15 cellular contexts compared by ENCODE assay signal in the genomic region with DNA sequence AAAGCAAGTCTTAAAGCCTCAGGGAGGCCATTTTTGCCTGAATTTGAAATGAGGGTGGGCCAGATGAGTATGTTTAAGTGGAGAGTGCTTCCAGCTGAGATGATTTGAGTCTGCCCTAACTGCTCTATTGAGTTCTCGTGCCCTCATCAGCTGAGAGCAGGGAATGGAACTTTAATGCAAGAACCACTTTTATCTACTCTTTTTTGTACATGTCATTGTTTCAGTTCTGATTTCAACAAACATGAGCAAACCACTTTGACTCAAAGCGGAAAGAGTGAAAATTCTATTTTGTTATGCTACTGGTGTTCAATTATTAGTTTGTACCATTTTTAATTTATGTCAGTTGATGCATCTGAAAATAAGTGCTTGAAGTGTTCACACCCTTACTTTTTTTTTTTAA. TPM values are rescaled to one million over a fixed set of nuclear protein-coding genes. Genes with fewer than 3 reads are reported as not detected.
A peak's percentile ranks its signal among the peaks of the same experiment; 100 is the strongest.
DNase-seq lines count a peak whose midpoint lies in the region; ATAC-seq and TF ChIP-seq lines count a peak whose summit lies in the region.
"Had no signal": no experiment of that assay in that cellular context is flagged by ENCODE, and none has a peak within 500 bp of the region (broad histone marks: within the 10 kb centered on the region; RNA-seq: fewer than 3 reads in every experiment).

No MANE protein-coding gene starts in this region.

- TF ChIP-seq CTCF in progenitor cell of endocrine pancreas (IDR thresholded peaks at IDR 0.05; ENCODE audit: unreplicated experiment) (no peak), Calu3 (IDR thresholded peaks at IDR 0.05; ENCODE audit: unreplicated experiment) (no peak), SK-N-SH (IDR thresholded peaks at IDR 0.05) (no peak)

- H3K9me2 ChIP-seq in SK-N-SH: no peaks in the 10 kb centered on the region

- no peak overlapping the region for H3K27ac ChIP-seq in right cardiac atrium (ENCODE audit: low read length)
- no peak overlapping the region for H3K27ac ChIP-seq in SK-N-SH (ENCODE audit: low read depth in 2 of 2, low read length in 1 of 2)
- H3K27ac ChIP-seq: parathyroid adenoma had no signal

- H3K9me3 Mint-ChIP-seq in activated naive CD4-positive, alpha-beta T cell treated with anti-CD3 and anti-CD28 coated beads, Interleukin-2, amount 10 ng/mL, durations not matched to agents 7 days and 5 days: no peaks in the 10 kb centered on the region
- H3K9me3 Mint-ChIP-seq in progenitor cell of endocrine pancreas (ENCODE audit: low read depth) (no peaks in the 10 kb centered on the region), Calu3 (ENCODE audit: low read depth, unreplicated experiment) (no peaks in the 10 kb centered on the region)
- H3K9me3 Mint-ChIP-seq: type B pancreatic cell had no signal

- H3K27me3 ChIP-seq in right cardiac atrium (ENCODE audit: control insufficient read depth, insufficient read depth): no peaks in the 10 kb centered on the region
- H3K27me3 ChIP-seq in SK-N-SH (ENCODE audit: insufficient read depth): no peaks in the 10 kb centered on the region

- H3K9me3 ChIP-seq in right cardiac atrium (ENCODE audit: control insufficient read depth, low read length): no peaks in the 10 kb centered on the region
- H3K9me3 ChIP-seq in SK-N-SH: no peaks in the 10 kb centered on the region

- CTCF ChIA-PET in activated naive CD4-positive, alpha-beta T cell treated with anti-CD3 and anti-CD28 coated beads, Interleukin-2, amount 10 ng/mL, durations not matched to agents 7 days and 5 days (lab: Charles Lee): no interaction called here
- CTCF ChIA-PET in Calu3 (lab: Charles Lee) (no interaction called here), SK-N-SH (lab: Yijun Ruan, JAX) (no interaction called here)

- H3K36me3 ChIP-seq in SK-N-SH (replicated peaks in 1 of 2; ENCODE audit: control insufficient read depth in 1 of 2, insufficient read depth in 2 of 2, low read length in 1 of 2): peaks cover 3 to 29% of the 10 kb centered on the region in 2 experiments

- ATAC-seq in GM21529 (IDR thresholded peaks at IDR 0.05; ENCODE audit: unreplicated experiment): peak; percentile 90
- ATAC-seq in HG03342 (IDR thresholded peaks at IDR 0.05; ENCODE audit: unreplicated experiment): peak; percentile 51
- no peak for ATAC-seq in right cardiac atrium

- H3K27ac Mint-ChIP-seq in activated naive CD4-positive, alpha-beta T cell treated with anti-CD3 and anti-CD28 coated beads, Interleukin-2, amount 10 ng/mL, durations not matched to agents 7 days and 5 days: no peak overlapping the region
- H3K27ac Mint-ChIP-seq in progenitor cell of endocrine pancreas: peak overlapping the region; percentile 59
- H3K27ac Mint-ChIP-seq in Calu3 (ENCODE audit: unreplicated experiment): no peak overlapping the region
- H3K27ac Mint-ChIP-seq: type B pancreatic cell had no signal

- BruUV-seq in Calu3 (replicated peaks; lab: Mats Ljungman, UMichigan): no TSS peak

- H3K4me1 ChIP-seq in right cardiac atrium (ENCODE audit: control insufficient read depth, insufficient read depth, low read length): no peaks in the 10 kb centered on the region
- H3K4me1 ChIP-seq in SK-N-SH (ENCODE audit: control insufficient read depth in 1 of 2, insufficient read depth in 2 of 2, low read depth in 1 of 2, low read length in 1 of 2): peaks cover 4 to 6% of the 10 kb centered on the region in 2 experiments; a peak in 3 of 4 replicates
- H3K4me1 ChIP-seq: parathyroid adenoma had no signal

- peaks cover 2% of the 10 kb centered on the region for H3K4me1 Mint-ChIP-seq in activated naive CD4-positive, alpha-beta T cell treated with anti-CD3 and anti-CD28 coated beads, Interleukin-2, amount 10 ng/mL, durations not matched to agents 7 days and 5 days
- H3K4me1 Mint-ChIP-seq in progenitor cell of endocrine pancreas (ENCODE audit: low read depth) (no peaks in the 10 kb centered on the region), Calu3 (ENCODE audit: low read depth, unreplicated experiment) (no peaks in the 10 kb centered on the region)

- H3K4me3 ChIP-seq in right cardiac atrium (ENCODE audit: low read length) (no peak overlapping the region), SK-N-SH (ENCODE audit: low read depth in 2 of 2, low read length in 1 of 2) (no peak overlapping the region)
- H3K4me3 ChIP-seq: lung had no signal

- no peaks in the 10 kb centered on the region for H3K27me3 Mint-ChIP-seq in activated naive CD4-positive, alpha-beta T cell treated with anti-CD3 and anti-CD28 coated beads, Interleukin-2, amount 10 ng/mL, durations not matched to agents 7 days and 5 days
- H3K27me3 Mint-ChIP-seq in progenitor cell of endocrine pancreas: no peaks in the 10 kb centered on the region
- H3K27me3 Mint-ChIP-seq in Calu3 (ENCODE audit: unreplicated experiment): no peaks in the 10 kb centered on the region
- H3K27me3 Mint-ChIP-seq: type B pancreatic cell had no signal

- no peak overlapping the region for H3K9ac ChIP-seq in SK-N-SH
- H3K9ac ChIP-seq: parathyroid adenoma had no signal

- no peak for TF ChIP-seq EP300 in SK-N-SH (IDR thresholded peaks at IDR 0.05; ENCODE audit: borderline replicate concordance in 1 of 2, low read depth in 1 of 2, low read length in 1 of 2)

- POLR2A ChIA-PET in SK-N-SH (lab: Yijun Ruan, JAX): no interaction called here

- 0 out of 2 replicates have a peak, but pooled peaks cover 6% of the 10 kb centered on the region for H4K20me1 ChIP-seq in SK-N-SH (ENCODE audit: insufficient read depth)

- H3K4me2 ChIP-seq in SK-N-SH: no peak overlapping the region

- H3F3A ChIP-seq in SK-N-SH (replicated peaks; ENCODE audit: insufficient read depth): peaks cover 31% of the 10 kb centered on the region

- no peak for TF ChIP-seq RAD21 in SK-N-SH (IDR thresholded peaks at IDR 0.05; ENCODE audit: low read length)

- H3K79me2 ChIP-seq in SK-N-SH (ENCODE audit: insufficient read depth): peaks cover 43% of the 10 kb centered on the region; the same call in 1 of the 2 replicates
- H3K79me2 ChIP-seq: parathyroid adenoma had no signal

- WGBS in right cardiac atrium: 97% methylated on average over 2 of the region's 2 CpGs
- 95% methylated on average over 2 of the region's 2 CpGs for WGBS in SK-N-SH (ENCODE audit: low lambda C conversion rate)

- no peak overlapping the region for H2AFZ ChIP-seq in SK-N-SH (ENCODE audit: low read depth)
- H2AFZ ChIP-seq: parathyroid adenoma had no signal

- DNase-seq in activated naive CD4-positive, alpha-beta T cell treated with Interleukin-2 at 50 U/mL for 16 hours: peak; percentile 9
- no peak for DNase-seq in activated naive CD4-positive, alpha-beta T cell treated with anti-CD3 and anti-CD28 coated beads, Interleukin-2, amount 10 ng/mL, durations not matched to agents 7 days and 5 days
- no peak for DNase-seq in progenitor cell of endocrine pancreas (ENCODE audit: low spot score, unreplicated experiment)
- DNase-seq in Calu3: no peak
- DNase-seq in right cardiac atrium: no peak
- DNase-seq in SK-N-SH: no peak
- DNase-seq: activated gamma-delta T cell, glutamatergic neuron, H7, NCI-H2029 had no signal

- no peak overlapping the region for H3K4me3 Mint-ChIP-seq in activated naive CD4-positive, alpha-beta T cell treated with anti-CD3 and anti-CD28 coated beads, Interleukin-2, amount 10 ng/mL, durations not matched to agents 7 days and 5 days
- H3K4me3 Mint-ChIP-seq in progenitor cell of endocrine pancreas (ENCODE audit: low read depth) (no peak overlapping the region), Calu3 (ENCODE audit: low read depth, unreplicated experiment) (no peak overlapping the region)
- H3K4me3 Mint-ChIP-seq: type B pancreatic cell had no signal

- H3K36me3 Mint-ChIP-seq in activated naive CD4-positive, alpha-beta T cell treated with anti-CD3 and anti-CD28 coated beads, Interleukin-2, amount 10 ng/mL, durations not matched to agents 7 days and 5 days: peaks cover 3% of the 10 kb centered on the region
- peaks cover 6% of the 10 kb centered on the region for H3K36me3 Mint-ChIP-seq in progenitor cell of endocrine pancreas (ENCODE audit: insufficient read depth)
- no peaks in the 10 kb centered on the region for H3K36me3 Mint-ChIP-seq in Calu3 (ENCODE audit: insufficient read depth, unreplicated experiment)

- intact Hi-C loops in Calu3 (cut with micrococcal nuclease; ENCODE audit: unreplicated experiment): no loop called here
- intact Hi-C loops in right cardiac atrium (cut with DNase I): no loop called here

TF ChIP-seq in SK-N-SH, 30 proteins besides CTCF, POLR2A, EP300 and RAD21:
- no peak for TF ChIP-seq GABPA (IDR thresholded peaks at IDR 0.05; ENCODE audit: low read depth)
- no peak for TF ChIP-seq TCF12 (IDR thresholded peaks at IDR 0.05)
- TF ChIP-seq ELF1 (IDR thresholded peaks at IDR 0.05): no peak
- no peak for TF ChIP-seq NFIC (IDR thresholded peaks at IDR 0.05; ENCODE audit: borderline replicate concordance)
- TF ChIP-seq TAF1 (IDR thresholded peaks at IDR 0.05; ENCODE audit: borderline replicate concordance, low read depth, low read length): no peak

RNA-seq across cellular contexts. Expression of a gene that starts 35.8 kb away (rescaled TPM):
- total RNA-seq in progenitor cell of endocrine pancreas (27.3 and 29.4 TPM in 2 replicates), Calu3 (2022) (5.7 and 6.2 TPM in 2 replicates), right cardiac atrium (10 to 100 TPM; 15.6 to 18.8 (median 16.6) TPM)
- polyA plus RNA-seq in right cardiac atrium (7.7 TPM), SK-N-SH (2012; rRNA removed) (11.8 and 19.2 TPM in 2 replicates)
- 12.4 and 15.2 TPM in 2 replicates for polyA plus RNA-seq in SK-N-SH (2012; cell fraction: cytosol; rRNA removed)
- 18.0 and 21.8 TPM in 2 replicates for polyA plus RNA-seq in SK-N-SH (2012; cell fraction: nucleus; rRNA removed)

RNA-seq across cellular contexts. Expression of a gene that starts 51.5 kb away (rescaled TPM):
- total RNA-seq in progenitor cell of endocrine pancreas (55.7 and 61.8 TPM in 2 replicates), Calu3 (2022) (12.2 and 20.1 TPM in 2 replicates), right cardiac atrium (10 to 100 TPM; 19.7 to 23.9 (median 21.8) TPM)
- polyA plus RNA-seq in right cardiac atrium (15.7 TPM), SK-N-SH (2012; rRNA removed) (44.0 and 53.6 TPM in 2 replicates)
- polyA plus RNA-seq in SK-N-SH (2012; cell fraction: cytosol; rRNA removed): 45.6 and 53.8 TPM in 2 replicates
- polyA plus RNA-seq in SK-N-SH (2012; cell fraction: nucleus; rRNA removed): 41.5 and 70.7 TPM in 2 replicates

Comparison
In these comparisons a context has a peak if more than half of its experiments do, and no peak if none do; other contexts are left out.
1. ATAC-seq: peak in GM21529 (single experiment) and HG03342 (single experiment); none in right cardiac atrium (0 of 2).